24 cellular contexts compared by ENCODE assay signal in the genomic region with DNA sequence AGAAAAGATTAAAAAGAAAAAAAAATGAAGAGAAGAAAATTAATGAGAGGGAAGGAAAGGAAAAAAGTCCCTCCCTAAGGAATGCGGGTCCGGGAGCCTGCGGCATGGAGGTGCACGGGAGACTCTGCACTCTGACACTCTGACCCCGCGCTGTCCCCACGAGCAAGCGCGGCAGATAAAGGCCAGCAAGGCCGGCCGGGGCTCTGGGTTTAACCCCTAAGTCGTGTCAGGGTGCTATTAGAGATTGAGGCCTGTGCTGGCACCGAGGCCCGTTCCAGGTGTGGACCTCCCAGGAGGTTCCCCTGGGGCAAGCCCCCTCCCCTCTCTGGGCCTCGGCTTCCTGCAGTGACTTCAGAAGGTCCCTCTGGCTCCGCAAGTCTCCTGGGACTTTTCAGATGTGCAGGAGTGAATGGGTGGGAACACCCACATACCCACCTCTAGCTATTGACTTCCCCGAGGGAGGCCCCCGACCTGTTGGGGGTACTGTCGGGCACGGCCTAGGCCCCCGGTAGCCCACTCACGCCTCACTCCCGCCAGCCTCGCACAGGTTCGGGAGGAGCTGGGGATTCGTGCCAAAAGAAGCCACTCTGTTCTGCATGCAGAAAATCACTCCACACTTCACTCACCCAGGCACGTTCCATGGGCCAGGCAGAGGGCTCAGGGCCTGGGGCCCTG.
"Had no signal": no experiment of that assay in that cellular context is flagged by ENCODE, and none has a peak within 500 bp of the region (broad histone marks: within the 10 kb centered on the region; RNA-seq: fewer than 3 reads in every experiment).

No MANE protein-coding gene starts in this region.

- H3K4me1 ChIP-seq: heart right ventricle, stomach had no signal

- H3K36me3 Mint-ChIP-seq: stimulated activated memory B cell treated with anti-CD40 and anti-IgM and Interleukin-4, amounts not matched to agents 10 μg/mL and 1 μg/mL and 100 μg/mL, for 72 hours had no signal

- H3K4me3 ChIP-seq: dorsolateral prefrontal cortex, gastrocnemius medialis, heart right ventricle, lung, stomach, thoracic aorta had no signal

- ATAC-seq: esophagus mucosa; gastrocnemius medialis; heart right ventricle; left lobe of liver; right cardiac atrium; stimulated activated memory B cell treated with anti-CD40 and anti-IgM and Interleukin-4, amounts not matched to agents 10 μg/mL and 1 μg/mL and 100 μg/mL, for 72 hours had no signal

- DNase-seq: central memory CD4-positive, alpha-beta T cell; cortex of kidney; effector CD8-positive, alpha-beta T cell; gastrocnemius medialis; heart right ventricle; hypothalamus; islet precursor cell; mesenchymal stem cell; midbrain; right cardiac atrium; stimulated activated CD4-positive, alpha-beta T cell treated with anti-CD3 and anti-CD28 coated beads, Interleukin-15, amount 100 ng/mL, for 24 hours; stimulated activated CD4-positive, alpha-beta T cell treated with anti-CD3 and anti-CD28 coated beads, Interleukin-1b, Interleukin-23, amount 100 ng/mL, for 48 hours; stimulated activated CD4-positive, alpha-beta T cell treated with anti-CD3 and anti-CD28 coated beads, Interleukin-4, amount 100 ng/mL, for 24 hours; stomach; substantia nigra; trophoblast cell had no signal

- H3K27me3 Mint-ChIP-seq: stimulated activated memory B cell treated with anti-CD40 and anti-IgM and Interleukin-4, amounts not matched to agents 10 μg/mL and 1 μg/mL and 100 μg/mL, for 72 hours had no signal

- H3K4me3 Mint-ChIP-seq: nephron; stimulated activated memory B cell treated with anti-CD40 and anti-IgM and Interleukin-4, amounts not matched to agents 10 μg/mL and 1 μg/mL and 100 μg/mL, for 72 hours had no signal

- H3K4me1 Mint-ChIP-seq: stimulated activated memory B cell treated with anti-CD40 and anti-IgM and Interleukin-4, amounts not matched to agents 10 μg/mL and 1 μg/mL and 100 μg/mL, for 72 hours had no signal

- H3K9me3 ChIP-seq: gastrocnemius medialis, neutrophil, thoracic aorta had no signal

- H3K36me3 ChIP-seq: gastrocnemius medialis, heart right ventricle, neutrophil, stomach, thoracic aorta had no signal

- H3K27ac ChIP-seq: dorsolateral prefrontal cortex, gastrocnemius medialis, heart right ventricle, neutrophil, stomach, thoracic aorta had no signal

- H3K27ac Mint-ChIP-seq: stimulated activated memory B cell treated with anti-CD40 and anti-IgM and Interleukin-4, amounts not matched to agents 10 μg/mL and 1 μg/mL and 100 μg/mL, for 72 hours had no signal

- H3K27me3 ChIP-seq: neutrophil had no signal
